In the genomic region with DNA sequence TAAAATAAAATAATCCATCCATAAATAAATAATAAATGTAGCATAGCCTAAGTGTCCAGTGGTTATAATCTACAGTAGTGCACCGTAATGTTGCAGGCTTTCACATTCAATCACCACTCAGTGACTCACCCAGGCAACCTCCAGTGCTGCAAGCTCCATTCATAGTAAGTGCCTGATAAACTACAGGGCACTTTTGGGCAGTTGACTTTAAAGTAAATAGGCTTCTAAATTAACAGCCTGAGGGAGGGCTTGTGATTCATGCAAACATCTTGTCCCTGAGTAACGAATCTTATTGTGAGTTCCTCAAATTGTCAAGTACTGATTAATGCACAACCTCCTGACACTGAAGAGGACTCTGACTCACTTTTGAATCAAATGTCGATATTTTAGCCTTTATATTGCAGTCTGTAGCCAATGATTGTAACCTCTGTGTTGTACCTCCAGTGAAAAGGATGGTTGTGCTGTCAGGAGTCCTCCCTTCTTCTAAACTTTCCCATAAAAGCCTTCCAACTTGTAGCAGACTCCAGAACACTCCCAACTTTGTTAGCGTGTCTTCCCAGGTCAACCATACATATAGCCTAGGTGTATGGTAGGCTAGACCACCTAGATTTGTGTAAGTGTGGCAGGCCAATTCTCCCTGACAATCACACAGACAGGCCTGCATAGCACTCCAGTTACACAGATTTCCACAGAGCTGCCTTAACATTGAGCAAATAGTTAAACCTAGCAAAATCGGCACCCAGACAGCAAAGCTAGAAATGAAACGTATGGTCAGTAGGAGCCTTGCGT, we compare ENCODE assay signal across 9 cellular contexts. TPM values are rescaled to one million over a fixed set of nuclear protein-coding genes. Genes with fewer than 3 reads are reported as not detected.
DNase-seq lines count a peak whose midpoint lies in the region; ATAC-seq and TF ChIP-seq lines count a peak whose summit lies in the region.
"Had no signal": no experiment of that assay in that cellular context is flagged by ENCODE, and none has a peak within 500 bp of the region (broad histone marks: within the 10 kb centered on the region; RNA-seq: fewer than 3 reads in every experiment).

No MANE protein-coding gene starts in this region.

- H3K4me3 Mint-ChIP-seq in GM23338 = no peak overlapping the region

- no peaks in the 10 kb centered on the region for H4K20me1 ChIP-seq in GM23338 (replicated peaks; ENCODE audit: insufficient read depth)

- peaks cover 32% of the 10 kb centered on the region for H3K9me3 Mint-ChIP-seq in GM23338

- DNase-seq in GM23338 (ENCODE audit: low spot score) = no peak
- no peak for DNase-seq in right cardiac atrium
- no peak for DNase-seq in NCI-H774 (lab: John Stamatoyannopoulos, UW)
- DNase-seq in NCI-H510A treated with DMSO at 0.1 percent for 48 hours (lab: John Stamatoyannopoulos, UW) = no peak
- no peak for DNase-seq in anterior cingulate cortex (lab: John Stamatoyannopoulos, UW)
- DNase-seq: small intestine had no signal

- H3K4me1 ChIP-seq in GM23338 (ENCODE audit: insufficient read depth) (peaks cover 7% of the 10 kb centered on the region), right cardiac atrium (ENCODE audit: control insufficient read depth, insufficient read depth, low read length) (no peaks in the 10 kb centered on the region)

- H3K79me2 ChIP-seq in GM23338 (replicated peaks; ENCODE audit: insufficient read depth) = no peaks in the 10 kb centered on the region

- peak overlapping the region; percentile 34 for H3K27ac ChIP-seq in 22Rv1
- no peak overlapping the region for H3K27ac ChIP-seq in GM23338 (ENCODE audit: low read depth)
- no peak overlapping the region for H3K27ac ChIP-seq in right cardiac atrium (ENCODE audit: low read length)

- no peaks in the 10 kb centered on the region for H3K9me2 ChIP-seq in GM23338 (ENCODE audit: insufficient read depth)

- H3F3A ChIP-seq in GM23338 (replicated peaks; ENCODE audit: low read depth) = 0 out of 2 replicates have a peak, but pooled peaks cover 2% of the 10 kb centered on the region

- peaks cover 22% of the 10 kb centered on the region for H3K36me3 Mint-ChIP-seq in GM23338 (ENCODE audit: low read depth)

- TF ChIP-seq CTCF in 22Rv1 (IDR thresholded peaks at IDR 0.05) (no peak), GM23338 (conservative IDR thresholded peaks at IDR 0.05; ENCODE audit: low read depth in 2 of 2) (no peak)

- H3K27me3 Mint-ChIP-seq in GM23338 (ENCODE audit: insufficient read depth, low read depth, poor library complexity) = peaks cover 3% of the 10 kb centered on the region

- no peak overlapping the region for H3K27ac Mint-ChIP-seq in GM23338

- WGBS in right cardiac atrium = 53% methylated on average over 7 of the region's 7 CpGs

- H3K27me3 ChIP-seq in GM23338 (ENCODE audit: insufficient read depth) (no peaks in the 10 kb centered on the region), right cardiac atrium (ENCODE audit: control insufficient read depth, insufficient read depth) (no peaks in the 10 kb centered on the region)

- H3K36me3 ChIP-seq in GM23338 (ENCODE audit: insufficient read depth) = no peaks in the 10 kb centered on the region; the same call in 1 of the 2 replicates

- peak overlapping the region; percentile 91 for H2AFZ ChIP-seq in GM23338

- intact Hi-C loops in right cardiac atrium (cut with DNase I) = no loop called here

- ATAC-seq in GM23338 (no peak), SK-N-SH treated with all-trans-retinoic acid at 6 μM for 48 hours (peak; percentile 98), right cardiac atrium (peak; percentile 70 to 72), GM18868 (IDR thresholded peaks at IDR 0.05; ENCODE audit: unreplicated experiment) (no peak)

- H3K4me2 ChIP-seq in GM23338 = no peak overlapping the region

- no peaks in the 10 kb centered on the region for H3K9me3 ChIP-seq in right cardiac atrium (ENCODE audit: control insufficient read depth, low read length)

- H3K4me3 ChIP-seq in GM23338 (no peak overlapping the region), right cardiac atrium (ENCODE audit: low read length) (no peak overlapping the region)

- peaks cover 4% of the 10 kb centered on the region for H3K4me1 Mint-ChIP-seq in GM23338

TF ChIP-seq in GM23338, 12 proteins besides CTCF, POLR2A, EP300 and RAD21:
- TF ChIP-seq POLR2AphosphoS5 (IDR thresholded peaks at IDR 0.05; ENCODE audit: low read depth) (no peak), NANOG (IDR thresholded peaks at IDR 0.05; ENCODE audit: borderline replicate concordance) (no peak), EZH2 (IDR thresholded peaks at IDR 0.05; ENCODE audit: low read depth, unreplicated experiment) (no peak), ZNF331 (CRISPR knock-in tag; IDR thresholded peaks at IDR 0.05; ENCODE audit: low read depth) (no peak)
- TF ChIP-seq, protein P1, sequence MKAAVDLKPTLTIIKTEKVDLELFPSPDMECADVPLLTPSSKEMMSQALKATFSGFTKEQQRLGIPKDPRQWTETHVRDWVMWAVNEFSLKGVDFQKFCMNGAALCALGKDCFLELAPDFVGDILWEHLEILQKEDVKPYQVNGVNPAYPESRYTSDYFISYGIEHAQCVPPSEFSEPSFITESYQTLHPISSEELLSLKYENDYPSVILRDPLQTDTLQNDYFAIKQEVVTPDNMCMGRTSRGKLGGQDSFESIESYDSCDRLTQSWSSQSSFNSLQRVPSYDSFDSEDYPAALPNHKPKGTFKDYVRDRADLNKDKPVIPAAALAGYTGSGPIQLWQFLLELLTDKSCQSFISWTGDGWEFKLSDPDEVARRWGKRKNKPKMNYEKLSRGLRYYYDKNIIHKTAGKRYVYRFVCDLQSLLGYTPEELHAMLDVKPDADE (IDR thresholded peaks at IDR 0.05) = no peak

TF ChIP-seq in SK-N-SH treated with all-trans-retinoic acid at 6 μM for 48 hours, 23 proteins besides CTCF, POLR2A, EP300 and RAD21:
- TF ChIP-seq TOX (CRISPR knock-in tag; IDR thresholded peaks at IDR 0.05; ENCODE audit: borderline replicate concordance) (no peak), ZFP3 (CRISPR knock-in tag; IDR thresholded peaks at IDR 0.05) (no peak), ARNTL (CRISPR knock-in tag; IDR thresholded peaks at IDR 0.05; ENCODE audit: borderline replicate concordance, low read depth) (no peak), CSDC2 (CRISPR knock-in tag; IDR thresholded peaks at IDR 0.05) (no peak), PPARA (CRISPR knock-in tag; IDR thresholded peaks at IDR 0.05; ENCODE audit: borderline replicate concordance) (no peak)
- TF ChIP-seq, protein P2, sequence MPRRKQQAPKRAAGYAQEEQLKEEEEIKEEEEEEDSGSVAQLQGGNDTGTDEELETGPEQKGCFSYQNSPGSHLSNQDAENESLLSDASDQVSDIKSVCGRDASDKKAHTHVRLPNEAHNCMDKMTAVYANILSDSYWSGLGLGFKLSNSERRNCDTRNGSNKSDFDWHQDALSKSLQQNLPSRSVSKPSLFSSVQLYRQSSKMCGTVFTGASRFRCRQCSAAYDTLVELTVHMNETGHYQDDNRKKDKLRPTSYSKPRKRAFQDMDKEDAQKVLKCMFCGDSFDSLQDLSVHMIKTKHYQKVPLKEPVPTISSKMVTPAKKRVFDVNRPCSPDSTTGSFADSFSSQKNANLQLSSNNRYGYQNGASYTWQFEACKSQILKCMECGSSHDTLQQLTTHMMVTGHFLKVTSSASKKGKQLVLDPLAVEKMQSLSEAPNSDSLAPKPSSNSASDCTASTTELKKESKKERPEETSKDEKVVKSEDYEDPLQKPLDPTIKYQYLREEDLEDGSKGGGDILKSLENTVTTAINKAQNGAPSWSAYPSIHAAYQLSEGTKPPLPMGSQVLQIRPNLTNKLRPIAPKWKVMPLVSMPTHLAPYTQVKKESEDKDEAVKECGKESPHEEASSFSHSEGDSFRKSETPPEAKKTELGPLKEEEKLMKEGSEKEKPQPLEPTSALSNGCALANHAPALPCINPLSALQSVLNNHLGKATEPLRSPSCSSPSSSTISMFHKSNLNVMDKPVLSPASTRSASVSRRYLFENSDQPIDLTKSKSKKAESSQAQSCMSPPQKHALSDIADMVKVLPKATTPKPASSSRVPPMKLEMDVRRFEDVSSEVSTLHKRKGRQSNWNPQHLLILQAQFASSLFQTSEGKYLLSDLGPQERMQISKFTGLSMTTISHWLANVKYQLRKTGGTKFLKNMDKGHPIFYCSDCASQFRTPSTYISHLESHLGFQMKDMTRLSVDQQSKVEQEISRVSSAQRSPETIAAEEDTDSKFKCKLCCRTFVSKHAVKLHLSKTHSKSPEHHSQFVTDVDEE (CRISPR knock-in tag; IDR thresholded peaks at IDR 0.05) = no peak
TF ChIP-seq in SK-N-SH treated with all-trans-retinoic acid at 6 μM for 48 hours: peak in this region for 0.

RNA-seq across cellular contexts. Expression of a gene that starts 54.9 kb away (rescaled TPM):
- 76.4 and 83.6 TPM in 2 replicates for total RNA-seq in GM23338 (2014; rRNA removed; shearing (Covaris generic))
- polyA plus RNA-seq in GM23338 (2016; fragmentation: Nextera tagmentation; extraction: Ambion mirVana) (46.3 and 59.3 TPM in 2 replicates), right cardiac atrium (3.1 TPM)
- 10 to 100 TPM in 1 of 4 donors, 1 to 10 TPM in 3; 6.9 to 12.8 (median 9.4) TPM for total RNA-seq in right cardiac atrium

Comparison
In these comparisons a context has a peak if more than half of its experiments do, and no peak if none do; other contexts are left out.
1. ATAC-seq: peak in SK-N-SH treated with all-trans-retinoic acid at 6 μM for 48 hours (single experiment) and right cardiac atrium (2 of 2); none in GM23338 (single experiment) and GM18868 (single experiment).